In the genomic region with DNA sequence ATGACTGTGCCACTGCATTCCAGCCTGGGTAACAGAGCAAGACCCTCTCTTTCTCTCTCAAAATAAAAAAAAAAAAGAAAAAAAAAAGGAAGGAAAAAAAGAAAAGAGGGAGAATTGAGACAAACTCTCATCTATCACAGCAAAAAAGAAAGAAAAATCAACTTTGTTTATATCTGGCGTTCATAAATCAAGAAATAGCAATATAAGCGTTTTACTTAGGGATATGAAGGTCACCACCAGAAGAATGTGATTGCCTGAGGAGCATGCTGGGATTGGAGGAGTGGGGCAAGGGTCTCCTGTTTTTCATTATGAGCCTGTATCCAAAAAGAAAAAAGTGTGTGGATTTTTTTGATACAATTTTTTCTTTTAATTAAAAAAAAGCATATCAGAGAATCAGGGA, we compare ENCODE assay signal across 2 cellular contexts.
TF ChIP-seq lines count a peak whose summit lies in the region.

No MANE protein-coding gene starts in this region.

TF ChIP-seq in SK-N-SH, 30 proteins besides CTCF, POLR2A, EP300 and RAD21:
- TF ChIP-seq, protein P1, sequence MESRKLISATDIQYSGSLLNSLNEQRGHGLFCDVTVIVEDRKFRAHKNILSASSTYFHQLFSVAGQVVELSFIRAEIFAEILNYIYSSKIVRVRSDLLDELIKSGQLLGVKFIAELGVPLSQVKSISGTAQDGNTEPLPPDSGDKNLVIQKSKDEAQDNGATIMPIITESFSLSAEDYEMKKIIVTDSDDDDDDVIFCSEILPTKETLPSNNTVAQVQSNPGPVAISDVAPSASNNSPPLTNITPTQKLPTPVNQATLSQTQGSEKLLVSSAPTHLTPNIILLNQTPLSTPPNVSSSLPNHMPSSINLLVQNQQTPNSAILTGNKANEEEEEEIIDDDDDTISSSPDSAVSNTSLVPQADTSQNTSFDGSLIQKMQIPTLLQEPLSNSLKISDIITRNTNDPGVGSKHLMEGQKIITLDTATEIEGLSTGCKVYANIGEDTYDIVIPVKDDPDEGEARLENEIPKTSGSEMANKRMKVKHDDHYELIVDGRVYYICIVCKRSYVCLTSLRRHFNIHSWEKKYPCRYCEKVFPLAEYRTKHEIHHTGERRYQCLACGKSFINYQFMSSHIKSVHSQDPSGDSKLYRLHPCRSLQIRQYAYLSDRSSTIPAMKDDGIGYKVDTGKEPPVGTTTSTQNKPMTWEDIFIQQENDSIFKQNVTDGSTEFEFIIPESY (IDR thresholded peaks at IDR 0.05; ENCODE audit: borderline replicate concordance, low read depth) = no peak
- TF ChIP-seq GATA2 (CRISPR knock-in tag; IDR thresholded peaks at IDR 0.05) = no peak
- no peak for TF ChIP-seq MXI1 (IDR thresholded peaks at IDR 0.05; ENCODE audit: low read depth, low read length)
- TF ChIP-seq SMC3 (IDR thresholded peaks at IDR 0.05; ENCODE audit: low read depth, low read length) = no peak
- no peak for TF ChIP-seq RFX5 (IDR thresholded peaks at IDR 0.05; ENCODE audit: low read length)
- TF ChIP-seq TEAD4 (IDR thresholded peaks at IDR 0.05; ENCODE audit: borderline replicate concordance, insufficient read depth) = no peak
- no peak for TF ChIP-seq NFIC (IDR thresholded peaks at IDR 0.05; ENCODE audit: borderline replicate concordance)
- TF ChIP-seq EZH2phosphoT487 (IDR thresholded peaks at IDR 0.05; ENCODE audit: borderline replicate concordance, low read depth) = no peak
- no peak for TF ChIP-seq JUND (IDR thresholded peaks at IDR 0.05)
- TF ChIP-seq, protein P2, sequence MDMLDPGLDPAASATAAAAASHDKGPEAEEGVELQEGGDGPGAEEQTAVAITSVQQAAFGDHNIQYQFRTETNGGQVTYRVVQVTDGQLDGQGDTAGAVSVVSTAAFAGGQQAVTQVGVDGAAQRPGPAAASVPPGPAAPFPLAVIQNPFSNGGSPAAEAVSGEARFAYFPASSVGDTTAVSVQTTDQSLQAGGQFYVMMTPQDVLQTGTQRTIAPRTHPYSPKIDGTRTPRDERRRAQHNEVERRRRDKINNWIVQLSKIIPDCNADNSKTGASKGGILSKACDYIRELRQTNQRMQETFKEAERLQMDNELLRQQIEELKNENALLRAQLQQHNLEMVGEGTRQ (IDR thresholded peaks at IDR 0.05; ENCODE audit: borderline replicate concordance, low read depth, low read length) = no peak
- no peak for TF ChIP-seq GABPA (IDR thresholded peaks at IDR 0.05; ENCODE audit: low read depth)
- TF ChIP-seq POLR2AphosphoS5 (IDR thresholded peaks at IDR 0.05; ENCODE audit: low read depth, low read length) = no peak
- TF ChIP-seq, protein P3, sequence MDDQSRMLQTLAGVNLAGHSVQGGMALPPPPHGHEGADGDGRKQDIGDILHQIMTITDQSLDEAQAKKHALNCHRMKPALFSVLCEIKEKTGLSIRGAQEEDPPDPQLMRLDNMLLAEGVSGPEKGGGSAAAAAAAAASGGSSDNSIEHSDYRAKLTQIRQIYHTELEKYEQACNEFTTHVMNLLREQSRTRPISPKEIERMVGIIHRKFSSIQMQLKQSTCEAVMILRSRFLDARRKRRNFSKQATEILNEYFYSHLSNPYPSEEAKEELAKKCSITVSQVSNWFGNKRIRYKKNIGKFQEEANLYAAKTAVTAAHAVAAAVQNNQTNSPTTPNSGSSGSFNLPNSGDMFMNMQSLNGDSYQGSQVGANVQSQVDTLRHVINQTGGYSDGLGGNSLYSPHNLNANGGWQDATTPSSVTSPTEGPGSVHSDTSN (IDR thresholded peaks at IDR 0.05) = no peak
- TF ChIP-seq, protein P4, sequence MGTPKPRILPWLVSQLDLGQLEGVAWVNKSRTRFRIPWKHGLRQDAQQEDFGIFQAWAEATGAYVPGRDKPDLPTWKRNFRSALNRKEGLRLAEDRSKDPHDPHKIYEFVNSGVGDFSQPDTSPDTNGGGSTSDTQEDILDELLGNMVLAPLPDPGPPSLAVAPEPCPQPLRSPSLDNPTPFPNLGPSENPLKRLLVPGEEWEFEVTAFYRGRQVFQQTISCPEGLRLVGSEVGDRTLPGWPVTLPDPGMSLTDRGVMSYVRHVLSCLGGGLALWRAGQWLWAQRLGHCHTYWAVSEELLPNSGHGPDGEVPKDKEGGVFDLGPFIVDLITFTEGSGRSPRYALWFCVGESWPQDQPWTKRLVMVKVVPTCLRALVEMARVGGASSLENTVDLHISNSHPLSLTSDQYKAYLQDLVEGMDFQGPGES (IDR thresholded peaks at IDR 0.05; ENCODE audit: low read depth, low read length) = no peak
- TF ChIP-seq RXRA (IDR thresholded peaks at IDR 0.05; ENCODE audit: borderline replicate concordance, low read depth) = no peak
- TF ChIP-seq NRF1 (IDR thresholded peaks at IDR 0.05; ENCODE audit: low read depth, low read length) = no peak

TF ChIP-seq in SK-N-SH treated with all-trans-retinoic acid at 6 μM for 48 hours, 23 proteins besides CTCF, POLR2A, EP300 and RAD21:
- TF ChIP-seq, protein P5, sequence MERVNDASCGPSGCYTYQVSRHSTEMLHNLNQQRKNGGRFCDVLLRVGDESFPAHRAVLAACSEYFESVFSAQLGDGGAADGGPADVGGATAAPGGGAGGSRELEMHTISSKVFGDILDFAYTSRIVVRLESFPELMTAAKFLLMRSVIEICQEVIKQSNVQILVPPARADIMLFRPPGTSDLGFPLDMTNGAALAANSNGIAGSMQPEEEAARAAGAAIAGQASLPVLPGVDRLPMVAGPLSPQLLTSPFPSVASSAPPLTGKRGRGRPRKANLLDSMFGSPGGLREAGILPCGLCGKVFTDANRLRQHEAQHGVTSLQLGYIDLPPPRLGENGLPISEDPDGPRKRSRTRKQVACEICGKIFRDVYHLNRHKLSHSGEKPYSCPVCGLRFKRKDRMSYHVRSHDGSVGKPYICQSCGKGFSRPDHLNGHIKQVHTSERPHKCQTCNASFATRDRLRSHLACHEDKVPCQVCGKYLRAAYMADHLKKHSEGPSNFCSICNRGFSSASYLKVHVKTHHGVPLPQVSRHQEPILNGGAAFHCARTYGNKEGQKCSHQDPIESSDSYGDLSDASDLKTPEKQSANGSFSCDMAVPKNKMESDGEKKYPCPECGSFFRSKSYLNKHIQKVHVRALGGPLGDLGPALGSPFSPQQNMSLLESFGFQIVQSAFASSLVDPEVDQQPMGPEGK (CRISPR knock-in tag; IDR thresholded peaks at IDR 0.05; ENCODE audit: borderline replicate concordance) = no peak
- no peak for TF ChIP-seq ZFP3 (CRISPR knock-in tag; IDR thresholded peaks at IDR 0.05)
- no peak for TF ChIP-seq ZFP30 (CRISPR knock-in tag; IDR thresholded peaks at IDR 0.05)
- TF ChIP-seq, protein P6, sequence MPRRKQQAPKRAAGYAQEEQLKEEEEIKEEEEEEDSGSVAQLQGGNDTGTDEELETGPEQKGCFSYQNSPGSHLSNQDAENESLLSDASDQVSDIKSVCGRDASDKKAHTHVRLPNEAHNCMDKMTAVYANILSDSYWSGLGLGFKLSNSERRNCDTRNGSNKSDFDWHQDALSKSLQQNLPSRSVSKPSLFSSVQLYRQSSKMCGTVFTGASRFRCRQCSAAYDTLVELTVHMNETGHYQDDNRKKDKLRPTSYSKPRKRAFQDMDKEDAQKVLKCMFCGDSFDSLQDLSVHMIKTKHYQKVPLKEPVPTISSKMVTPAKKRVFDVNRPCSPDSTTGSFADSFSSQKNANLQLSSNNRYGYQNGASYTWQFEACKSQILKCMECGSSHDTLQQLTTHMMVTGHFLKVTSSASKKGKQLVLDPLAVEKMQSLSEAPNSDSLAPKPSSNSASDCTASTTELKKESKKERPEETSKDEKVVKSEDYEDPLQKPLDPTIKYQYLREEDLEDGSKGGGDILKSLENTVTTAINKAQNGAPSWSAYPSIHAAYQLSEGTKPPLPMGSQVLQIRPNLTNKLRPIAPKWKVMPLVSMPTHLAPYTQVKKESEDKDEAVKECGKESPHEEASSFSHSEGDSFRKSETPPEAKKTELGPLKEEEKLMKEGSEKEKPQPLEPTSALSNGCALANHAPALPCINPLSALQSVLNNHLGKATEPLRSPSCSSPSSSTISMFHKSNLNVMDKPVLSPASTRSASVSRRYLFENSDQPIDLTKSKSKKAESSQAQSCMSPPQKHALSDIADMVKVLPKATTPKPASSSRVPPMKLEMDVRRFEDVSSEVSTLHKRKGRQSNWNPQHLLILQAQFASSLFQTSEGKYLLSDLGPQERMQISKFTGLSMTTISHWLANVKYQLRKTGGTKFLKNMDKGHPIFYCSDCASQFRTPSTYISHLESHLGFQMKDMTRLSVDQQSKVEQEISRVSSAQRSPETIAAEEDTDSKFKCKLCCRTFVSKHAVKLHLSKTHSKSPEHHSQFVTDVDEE (CRISPR knock-in tag; IDR thresholded peaks at IDR 0.05) = no peak
- TF ChIP-seq ZNF565 (CRISPR knock-in tag; conservative IDR thresholded peaks at IDR 0.05; ENCODE audit: low read depth) = no peak
- no peak for TF ChIP-seq GLIS3 (CRISPR knock-in tag; IDR thresholded peaks at IDR 0.05)
- TF ChIP-seq ESRRG (CRISPR knock-in tag; IDR thresholded peaks at IDR 0.05) = no peak
- no peak for TF ChIP-seq RARB (CRISPR knock-in tag; IDR thresholded peaks at IDR 0.05)
- no peak for TF ChIP-seq TOX (CRISPR knock-in tag; IDR thresholded peaks at IDR 0.05; ENCODE audit: borderline replicate concordance)
- TF ChIP-seq PPARA (CRISPR knock-in tag; IDR thresholded peaks at IDR 0.05; ENCODE audit: borderline replicate concordance) = no peak
- no peak for TF ChIP-seq ZC3H10 (CRISPR knock-in tag; IDR thresholded peaks at IDR 0.05)
- TF ChIP-seq BACH2 (CRISPR knock-in tag; IDR thresholded peaks at IDR 0.05; ENCODE audit: borderline replicate concordance) = no peak
- no peak for TF ChIP-seq OSR1 (CRISPR knock-in tag; IDR thresholded peaks at IDR 0.05)
- no peak for TF ChIP-seq ZNF70 (CRISPR knock-in tag; IDR thresholded peaks at IDR 0.05)
- TF ChIP-seq ISL1 (CRISPR knock-in tag; IDR thresholded peaks at IDR 0.05) = no peak
